In the genomic region with DNA sequence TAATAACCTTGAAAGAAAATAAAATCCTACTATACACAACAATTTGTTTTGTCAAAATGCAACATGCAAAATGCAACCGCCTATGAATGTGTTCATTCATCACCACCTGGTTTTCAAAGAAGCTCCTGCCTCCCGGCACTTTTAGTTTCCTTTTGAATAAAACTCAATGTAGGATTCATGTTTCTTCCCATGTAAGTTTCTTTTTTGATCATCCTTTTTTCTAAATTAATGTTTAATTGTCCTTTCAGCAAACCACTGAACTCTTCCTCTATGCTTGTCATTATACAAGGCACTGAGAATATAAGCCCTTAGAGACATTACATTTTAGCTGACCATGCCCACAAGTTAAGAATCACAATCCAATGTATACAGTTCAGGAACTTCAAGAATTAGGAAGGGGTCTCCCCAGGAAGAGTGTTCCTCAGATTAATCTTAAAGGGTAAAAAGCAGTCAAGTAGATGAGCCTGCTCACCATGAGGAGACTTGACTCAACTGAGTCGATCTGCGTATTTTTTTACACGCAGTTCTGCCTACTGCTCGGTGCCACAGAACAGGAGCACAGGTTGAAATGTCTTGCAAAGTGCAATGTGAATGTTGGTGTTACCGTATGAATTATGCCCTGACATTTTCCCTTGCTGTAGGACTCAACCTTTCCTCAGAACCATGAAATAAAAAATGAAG, we compare ENCODE assay signal across 12 cellular contexts. TPM values are rescaled to one million over a fixed set of nuclear protein-coding genes. Genes with fewer than 3 reads are reported as not detected.
DNase-seq lines count a peak whose midpoint lies in the region; ATAC-seq and TF ChIP-seq lines count a peak whose summit lies in the region.
"Had no signal": no experiment of that assay in that cellular context is flagged by ENCODE, and none has a peak within 500 bp of the region (broad histone marks: within the 10 kb centered on the region; RNA-seq: fewer than 3 reads in every experiment).

No MANE protein-coding gene starts in this region.

- CTCF ChIA-PET in activated naive CD4-positive, alpha-beta T cell treated with anti-CD3 and anti-CD28 coated beads, Interleukin-2, amount 10 ng/mL, durations not matched to agents 7 days and 5 days (lab: Charles Lee), result interaction anchor here (1.2 to 1.7 kb wide), 3 partner anchors 9 to 64 kb away, joined by 4 to 7 read pairs (median 6); no protein-coding TSS in a partner anchor

- ATAC-seq in GM18511 (IDR thresholded peaks at IDR 0.05; ENCODE audit: unreplicated experiment), result peak; percentile 87
- peak; percentile 81 for ATAC-seq in GM21381 (IDR thresholded peaks at IDR 0.05; ENCODE audit: unreplicated experiment)
- ATAC-seq in HG03139 (IDR thresholded peaks at IDR 0.05; ENCODE audit: unreplicated experiment), result peak; percentile 65
- ATAC-seq: foreskin keratinocyte had no signal

- no peak for DNase-seq in activated naive CD4-positive, alpha-beta T cell treated with anti-CD3 and anti-CD28 coated beads, Interleukin-2, amount 10 ng/mL, durations not matched to agents 7 days and 5 days
- no peak for DNase-seq in NCI-H1105 (lab: John Stamatoyannopoulos, UW)
- DNase-seq in endothelial cell (ENCODE audit: low spot score), result no peak
- no peak for DNase-seq in NCI-H146 (lab: John Stamatoyannopoulos, UW)
- no peak for DNase-seq in nephron progenitor cell
- DNase-seq: DMS79, foreskin keratinocyte, mesenchymal stem cell, NCI-H1694 had no signal

- TF ChIP-seq CTCF in endothelial cell (IDR thresholded peaks at IDR 0.05; ENCODE audit: unreplicated experiment), result no peak
- TF ChIP-seq CTCF in nephron progenitor cell (IDR thresholded peaks at IDR 0.05), result no peak

- H3K4me3 Mint-ChIP-seq in activated naive CD4-positive, alpha-beta T cell treated with anti-CD3 and anti-CD28 coated beads, Interleukin-2, amount 10 ng/mL, durations not matched to agents 7 days and 5 days, result peak overlapping the region; percentile 74
- H3K4me3 Mint-ChIP-seq in endothelial cell (ENCODE audit: unreplicated experiment) (no peak overlapping the region), nephron progenitor cell (no peak overlapping the region)

- peaks cover 39% of the 10 kb centered on the region for H3K9me3 Mint-ChIP-seq in activated naive CD4-positive, alpha-beta T cell treated with anti-CD3 and anti-CD28 coated beads, Interleukin-2, amount 10 ng/mL, durations not matched to agents 7 days and 5 days
- H3K9me3 Mint-ChIP-seq in endothelial cell (ENCODE audit: unreplicated experiment), result no peaks in the 10 kb centered on the region
- peaks cover 4% of the 10 kb centered on the region for H3K9me3 Mint-ChIP-seq in nephron progenitor cell

- H3K27ac Mint-ChIP-seq in activated naive CD4-positive, alpha-beta T cell treated with anti-CD3 and anti-CD28 coated beads, Interleukin-2, amount 10 ng/mL, durations not matched to agents 7 days and 5 days, result peak overlapping the region; percentile 92
- H3K27ac Mint-ChIP-seq in endothelial cell (ENCODE audit: unreplicated experiment) (no peak overlapping the region), nephron progenitor cell (no peak overlapping the region)

- peaks cover 44% of the 10 kb centered on the region for H3K4me1 Mint-ChIP-seq in activated naive CD4-positive, alpha-beta T cell treated with anti-CD3 and anti-CD28 coated beads, Interleukin-2, amount 10 ng/mL, durations not matched to agents 7 days and 5 days
- H3K4me1 Mint-ChIP-seq in endothelial cell (ENCODE audit: unreplicated experiment) (no peaks in the 10 kb centered on the region), nephron progenitor cell (no peaks in the 10 kb centered on the region)

- peaks cover 57% of the 10 kb centered on the region for H3K36me3 Mint-ChIP-seq in activated naive CD4-positive, alpha-beta T cell treated with anti-CD3 and anti-CD28 coated beads, Interleukin-2, amount 10 ng/mL, durations not matched to agents 7 days and 5 days
- no peaks in the 10 kb centered on the region for H3K36me3 Mint-ChIP-seq in endothelial cell (ENCODE audit: low read depth, unreplicated experiment)
- no peaks in the 10 kb centered on the region for H3K36me3 Mint-ChIP-seq in nephron progenitor cell (ENCODE audit: low read depth)

- no peaks in the 10 kb centered on the region for H3K27me3 Mint-ChIP-seq in activated naive CD4-positive, alpha-beta T cell treated with anti-CD3 and anti-CD28 coated beads, Interleukin-2, amount 10 ng/mL, durations not matched to agents 7 days and 5 days
- no peaks in the 10 kb centered on the region for H3K27me3 Mint-ChIP-seq in endothelial cell (ENCODE audit: unreplicated experiment)
- H3K27me3 Mint-ChIP-seq in nephron progenitor cell (ENCODE audit: low read depth, poor library complexity), result peaks cover 3% of the 10 kb centered on the region

RNA-seq across cellular contexts. Expression of gene THEMIS, which starts 7.2 kb away (rescaled TPM):
- not detected for total RNA-seq in endothelial cell (ENCODE audit: unreplicated experiment)
- total RNA-seq: foreskin keratinocyte had no signal
